30 cellular contexts compared by ENCODE assay signal in the genomic region with DNA sequence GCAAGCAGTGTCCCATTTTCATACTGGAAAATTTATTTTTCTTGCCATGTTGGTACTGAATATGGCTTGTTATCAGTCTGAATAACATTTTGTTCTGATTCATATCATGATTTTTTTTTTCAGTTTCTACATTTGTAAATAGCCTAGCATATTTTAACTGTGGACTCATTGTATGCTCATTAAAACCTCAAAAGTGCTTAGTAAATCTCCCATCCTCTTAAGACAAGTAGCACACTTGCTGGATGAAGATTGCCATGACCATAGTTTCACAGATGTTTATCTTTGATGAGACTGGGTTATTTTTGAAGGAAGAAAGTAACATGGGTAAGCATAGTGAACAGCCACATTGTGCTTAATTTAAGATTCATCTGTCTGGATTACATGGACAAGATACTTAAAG. TPM values are rescaled to one million over a fixed set of nuclear protein-coding genes. Genes with fewer than 3 reads are reported as not detected.
"Had no signal": no experiment of that assay in that cellular context is flagged by ENCODE, and none has a peak within 500 bp of the region (broad histone marks: within the 10 kb centered on the region; RNA-seq: fewer than 3 reads in every experiment).

No MANE protein-coding gene starts in this region.

- H3K27ac Mint-ChIP-seq: activated naive CD4-positive, alpha-beta T cell treated with anti-CD3 and anti-CD28 coated beads, Interleukin-2, amount 10 ng/mL, durations not matched to agents 7 days and 5 days; activated naive CD8-positive, alpha-beta T cell treated with anti-CD3 and anti-CD28 coated beads, Interleukin-2, amount 10 ng/mL, durations not matched to agents 7 days and 5 days; dendritic cell treated with granulocyte-macrophage colony-stimulating factor and Interleukin-4, amounts not matched to agents 40 ng/mL and 50 ng/mL, for 4 days; mesothelial cell of epicardium; naive B cell; nephron progenitor cell; progenitor cell of endocrine pancreas; type B pancreatic cell had no signal

- DNase-seq: activated CD4-positive, alpha-beta T cell treated with anti-CD3 and anti-CD28 coated beads for 4 hours; activated CD4-positive, alpha-beta T cell treated with anti-CD3 and anti-CD28 coated beads, Interleukin-2, amount 50 U/mL, for 48 hours; activated CD8-positive, alpha-beta memory T cell treated with anti-CD3 and anti-CD28 coated beads for 24 hours; activated effector memory CD4-positive, alpha-beta T cell treated with anti-CD3 and anti-CD28 coated beads, Interleukin-2, amount 50 U/mL, for 16 hours; activated naive CD4-positive, alpha-beta T cell treated with anti-CD3 and anti-CD28 coated beads, Interleukin-2, amount 10 ng/mL, durations not matched to agents 7 days and 5 days; activated naive CD8-positive, alpha-beta T cell treated with anti-CD3 and anti-CD28 coated beads, Interleukin-2, amount 10 ng/mL, durations not matched to agents 7 days and 5 days; amniotic stem cell; central memory CD4-positive, alpha-beta T cell; effector CD4-positive, alpha-beta T cell; esophagus squamous epithelium; foreskin melanocyte; heart right ventricle; left ventricle myocardium superior; mammary epithelial cell; naive B cell; nephron progenitor cell; ovary; retina; stimulated activated CD4-positive, alpha-beta T cell treated with anti-CD3 and anti-CD28 coated beads, Interleukin-2, amount 100 ng/mL, for 48 hours; stimulated activated naive CD8-positive, alpha-beta T cell treated with anti-CD3 and anti-CD28 coated beads, Interleukin-15, Interleukin-2, amounts not matched to agents 100 U/mL and 50 U/mL, for 24 hours; uterus had no signal

- H3K27me3 Mint-ChIP-seq: activated naive CD8-positive, alpha-beta T cell treated with anti-CD3 and anti-CD28 coated beads, Interleukin-2, amount 10 ng/mL, durations not matched to agents 7 days and 5 days; type B pancreatic cell had no signal

- H3K4me3 ChIP-seq: esophagus squamous epithelium, heart right ventricle, ovary, uterus had no signal

- ATAC-seq: heart right ventricle; left ventricle myocardium superior; stimulated activated naive CD8-positive, alpha-beta T cell treated with anti-CD3 and anti-CD28 coated beads, Interleukin-15, Interleukin-2, amounts not matched to agents 100 U/mL and 50 U/mL, for 24 hours had no signal

- H3K27ac ChIP-seq: epithelial cell of prostate, esophagus squamous epithelium, neutrophil, ovary, VCaP had no signal

- H3K9me3 ChIP-seq: esophagus squamous epithelium, heart right ventricle, ovary, uterus had no signal

- H3K4me3 Mint-ChIP-seq: activated naive CD4-positive, alpha-beta T cell treated with anti-CD3 and anti-CD28 coated beads, Interleukin-2, amount 10 ng/mL, durations not matched to agents 7 days and 5 days; activated naive CD8-positive, alpha-beta T cell treated with anti-CD3 and anti-CD28 coated beads, Interleukin-2, amount 10 ng/mL, durations not matched to agents 7 days and 5 days; dendritic cell treated with granulocyte-macrophage colony-stimulating factor and Interleukin-4, amounts not matched to agents 40 ng/mL and 50 ng/mL, for 4 days; mesothelial cell of epicardium; nephron progenitor cell had no signal

- H3K36me3 ChIP-seq: neutrophil, ovary, uterus had no signal

- H3K27me3 ChIP-seq: esophagus squamous epithelium, heart right ventricle, ovary, uterus had no signal

- H3K9me3 Mint-ChIP-seq: activated naive CD4-positive, alpha-beta T cell treated with anti-CD3 and anti-CD28 coated beads, Interleukin-2, amount 10 ng/mL, durations not matched to agents 7 days and 5 days; mesothelial cell of epicardium; nephron progenitor cell; type B pancreatic cell had no signal

RNA-seq across cellular contexts. Expression of gene KRT28, which starts 21.8 kb away (rescaled TPM):
- total RNA-seq: activated naive CD8-positive, alpha-beta T cell treated with anti-CD3 and anti-CD28 coated beads, Interleukin-2, amount 10 ng/mL, durations not matched to agents 7 days and 5 days; esophagus squamous epithelium; glomerular endothelial cell; heart right ventricle; left ventricle myocardium superior; mammary epithelial cell; mesothelial cell of epicardium; ovary; progenitor cell of endocrine pancreas; T-helper 1 cell treated with Interleukin-12 subunit alpha and Interleukin-12 subunit beta and Interleukin-4 antibody, amounts not matched to agents 30 ng/mL and 1 ng/mL, for 36 hours; uterus had no signal
- polyA plus RNA-seq: heart right ventricle, mammary epithelial cell, ovary had no signal

RNA-seq across cellular contexts. Expression of gene KRT27, which starts 39.2 kb away (rescaled TPM):
- total RNA-seq: activated naive CD8-positive, alpha-beta T cell treated with anti-CD3 and anti-CD28 coated beads, Interleukin-2, amount 10 ng/mL, durations not matched to agents 7 days and 5 days; esophagus squamous epithelium; glomerular endothelial cell; left ventricle myocardium superior; mammary epithelial cell; mesothelial cell of epicardium; ovary; progenitor cell of endocrine pancreas; T-helper 1 cell treated with Interleukin-12 subunit alpha and Interleukin-12 subunit beta and Interleukin-4 antibody, amounts not matched to agents 30 ng/mL and 1 ng/mL, for 36 hours; uterus had no signal
- polyA plus RNA-seq: heart right ventricle, ovary had no signal

RNA-seq across cellular contexts. Expression of gene KRT12, which starts 45.5 kb away (rescaled TPM):
- total RNA-seq: activated naive CD8-positive, alpha-beta T cell treated with anti-CD3 and anti-CD28 coated beads, Interleukin-2, amount 10 ng/mL, durations not matched to agents 7 days and 5 days; esophagus squamous epithelium; glomerular endothelial cell; heart right ventricle; left ventricle myocardium superior; mammary epithelial cell; mesothelial cell of epicardium; ovary; progenitor cell of endocrine pancreas; T-helper 1 cell treated with Interleukin-12 subunit alpha and Interleukin-12 subunit beta and Interleukin-4 antibody, amounts not matched to agents 30 ng/mL and 1 ng/mL, for 36 hours; uterus had no signal
- polyA plus RNA-seq: heart right ventricle, mammary epithelial cell, ovary had no signal

RNA-seq across cellular contexts. Expression of gene KRT26, which starts 49.5 kb away (rescaled TPM):
- total RNA-seq: activated naive CD8-positive, alpha-beta T cell treated with anti-CD3 and anti-CD28 coated beads, Interleukin-2, amount 10 ng/mL, durations not matched to agents 7 days and 5 days; esophagus squamous epithelium; glomerular endothelial cell; heart right ventricle; left ventricle myocardium superior; mammary epithelial cell; mesothelial cell of epicardium; ovary; progenitor cell of endocrine pancreas; T-helper 1 cell treated with Interleukin-12 subunit alpha and Interleukin-12 subunit beta and Interleukin-4 antibody, amounts not matched to agents 30 ng/mL and 1 ng/mL, for 36 hours; uterus had no signal
- polyA plus RNA-seq: heart right ventricle, mammary epithelial cell, ovary had no signal
